ENCODE assay signal across 25 cellular contexts in the genomic region with DNA sequence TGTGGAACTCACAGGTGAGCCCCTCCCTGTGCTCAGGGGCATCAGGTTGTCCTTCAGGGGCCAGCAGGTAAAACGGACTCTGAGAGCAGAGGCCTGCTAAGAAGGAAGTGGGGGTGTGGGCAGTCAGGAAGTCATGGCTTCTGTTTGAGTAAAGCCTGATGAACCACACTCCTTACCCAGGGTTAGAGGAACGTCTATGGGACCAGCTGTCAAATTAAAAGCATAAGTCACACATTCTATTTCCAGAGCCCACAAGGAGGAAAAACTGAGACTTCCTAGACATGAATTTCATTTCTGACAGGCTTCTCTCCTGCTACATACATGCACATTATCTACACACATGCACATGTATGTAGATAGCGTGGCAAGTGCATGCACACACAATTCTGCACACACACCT.
"Had no signal": no experiment of that assay in that cellular context is flagged by ENCODE, and none has a peak within 500 bp of the region (broad histone marks: within the 10 kb centered on the region; RNA-seq: fewer than 3 reads in every experiment).

No MANE protein-coding gene starts in this region.

- H3K9me3 ChIP-seq: ascending aorta, mucosa of descending colon, ovary, right lobe of liver had no signal

- H3K4me3 Mint-ChIP-seq: activated B cell treated with CpG ODN at 0.5 μM for 24 hours; activated CD4-positive, alpha-beta T cell treated with anti-CD3 and anti-CD28 coated beads for 36 hours; activated naive CD8-positive, alpha-beta T cell; nephron; stimulated activated naive CD8-positive, alpha-beta T cell treated with anti-CD3 and anti-CD28 coated beads, Interleukin-15, Interleukin-2, amounts not matched to agents 100 ng/mL and 50 ng/mL, for 24 hours; type B pancreatic cell had no signal

- H3K4me3 ChIP-seq: ascending aorta, mucosa of descending colon, ovary, right lobe of liver, skin epidermis had no signal

- DNase-seq: activated B cell treated with CpG ODN at 0.5 μM for 24 hours; activated CD4-positive, alpha-beta T cell treated with anti-CD3 and anti-CD28 coated beads for 36 hours; activated CD4-positive, alpha-beta T cell treated with anti-CD3 and anti-CD28 coated beads, Interleukin-2, amount 50 U/mL, for 4 hours; activated effector memory CD4-positive, alpha-beta T cell treated with Interleukin-2 at 50 U/mL for 16 hours; activated naive CD4-positive, alpha-beta T cell treated with Interleukin-2 at 50 U/mL for 16 hours; activated T-cell treated with anti-CD3 and anti-CD28 coated beads for 4 hours; brain microvascular endothelial cell; caudate nucleus; head of caudate nucleus; hippocampal formation; left cardiac atrium; left ventricle myocardium superior; mucosa of descending colon; ovary; right lobe of liver; stimulated activated CD4-positive, alpha-beta T cell treated with anti-CD3 and anti-CD28 coated beads, Interleukin-12 subunit alpha, Interleukin-12 subunit beta, amount 100 ng/mL, for 4 hours; stimulated activated CD4-positive, alpha-beta T cell treated with anti-CD3 and anti-CD28 coated beads, Interleukin-4, amount 100 ng/mL, for 1 hour; T-helper 2 cell had no signal

- H3K27ac Mint-ChIP-seq: activated B cell treated with CpG ODN at 0.5 μM for 24 hours; activated CD4-positive, alpha-beta T cell treated with anti-CD3 and anti-CD28 coated beads for 36 hours; activated naive CD8-positive, alpha-beta T cell; nephron; progenitor cell of endocrine pancreas; stimulated activated naive CD8-positive, alpha-beta T cell treated with anti-CD3 and anti-CD28 coated beads, Interleukin-15, Interleukin-2, amounts not matched to agents 100 ng/mL and 50 ng/mL, for 24 hours; type B pancreatic cell had no signal

- ATAC-seq: activated CD4-positive, alpha-beta T cell treated with anti-CD3 and anti-CD28 coated beads for 36 hours; left cardiac atrium; left ventricle myocardium superior; mucosa of descending colon; right lobe of liver had no signal

- H3K27me3 ChIP-seq: ascending aorta, brain microvascular endothelial cell, ovary, right lobe of liver had no signal

- H3K36me3 Mint-ChIP-seq: activated naive CD8-positive, alpha-beta T cell; type B pancreatic cell had no signal

- H3K27me3 Mint-ChIP-seq: activated CD4-positive, alpha-beta T cell treated with anti-CD3 and anti-CD28 coated beads for 36 hours; activated naive CD8-positive, alpha-beta T cell; progenitor cell of endocrine pancreas; type B pancreatic cell had no signal

- H3K27ac ChIP-seq: ascending aorta, brain microvascular endothelial cell, ovary, right lobe of liver, skin epidermis had no signal

- H3K9me3 Mint-ChIP-seq: activated B cell treated with CpG ODN at 0.5 μM for 24 hours; nephron; stimulated activated naive CD8-positive, alpha-beta T cell treated with anti-CD3 and anti-CD28 coated beads, Interleukin-15, Interleukin-2, amounts not matched to agents 100 ng/mL and 50 ng/mL, for 24 hours; type B pancreatic cell had no signal

- H3K4me1 ChIP-seq: ascending aorta, right lobe of liver had no signal

- H3K36me3 ChIP-seq: ascending aorta, brain microvascular endothelial cell, ovary, right lobe of liver had no signal
